Comparison of ENCODE assay signal across 1 cellular context in genomic region chr6:43021270-43022047, GRCh38.
TF ChIP-seq lines count a peak whose summit lies in the region.

Gene RRP36, plus strand, starts transcription at chr6:43021623. Its CDS starts 32 bp downstream, at chr6:43021655.

TF ChIP-seq in HepG2, 621 proteins besides CTCF, POLR2A, EP300 and RAD21 (continued from another document and continues in another):
- peak; percentile 85 for TF ChIP-seq ZHX2 (IDR thresholded peaks at IDR 0.05; ENCODE audit: low read depth)
- TF ChIP-seq ZHX2 (CRISPR knock-in tag; IDR thresholded peaks at IDR 0.05; ENCODE audit: borderline replicate concordance): no peak
- no peak for TF ChIP-seq SETDB1 (CRISPR knock-in tag; IDR thresholded peaks at IDR 0.05; ENCODE audit: borderline replicate concordance)
- peak; percentile 90; the same call in 1 of the 2 replicates for TF ChIP-seq AKAP8 (CRISPR knock-in tag; IDR thresholded peaks at IDR 0.05)
- TF ChIP-seq CHD4 (IDR thresholded peaks at IDR 0.05; ENCODE audit: borderline replicate concordance, low read length): no peak
- peak; percentile 49; the same call in 1 of the 2 replicates for TF ChIP-seq ZSCAN25 (CRISPR knock-in tag; IDR thresholded peaks at IDR 0.05)
- 0 out of 2 replicates have a peak, but pooled peaks have one; percentile 32 for TF ChIP-seq ZZZ3 (CRISPR knock-in tag; IDR thresholded peaks at IDR 0.05; ENCODE audit: borderline replicate concordance)
- TF ChIP-seq DR1 (CRISPR knock-in tag; IDR thresholded peaks at IDR 0.05): peak; percentile 71; the same call in 1 of the 2 replicates
- peak; percentile 95 for TF ChIP-seq RBFOX2 (IDR thresholded peaks at IDR 0.05; ENCODE audit: low read depth, low read length)
- 0 out of 2 replicates have a peak, but pooled peaks have one; percentile 12 for TF ChIP-seq GATAD2A (CRISPR knock-in tag; IDR thresholded peaks at IDR 0.05)
- no peak for TF ChIP-seq ZFP37 (CRISPR knock-in tag; IDR thresholded peaks at IDR 0.05; ENCODE audit: borderline replicate concordance)
- no peak for TF ChIP-seq PAWR (CRISPR knock-in tag; IDR thresholded peaks at IDR 0.05; ENCODE audit: borderline replicate concordance)
- 0 out of 2 replicates have a peak, but pooled peaks have one; percentile 47 for TF ChIP-seq ZSCAN9 (CRISPR knock-in tag; IDR thresholded peaks at IDR 0.05; ENCODE audit: borderline replicate concordance)
- no peak for TF ChIP-seq PHB2 (IDR thresholded peaks at IDR 0.05; ENCODE audit: partially characterized antibody)
- 0 out of 4 replicates have a peak, but pooled peaks of 1 of the 2 experiments have one; percentile 42 for TF ChIP-seq ATF4 (CRISPR knock-in tag; IDR thresholded peaks at IDR 0.05)
- no peak for TF ChIP-seq ZNF136 (CRISPR knock-in tag; IDR thresholded peaks at IDR 0.05; ENCODE audit: low read depth)
- peak; percentile 87; the same call in 1 of the 2 replicates for TF ChIP-seq ZNF44 (CRISPR knock-in tag; IDR thresholded peaks at IDR 0.05)
- TF ChIP-seq YEATS2 (CRISPR knock-in tag; IDR thresholded peaks at IDR 0.05; ENCODE audit: borderline replicate concordance): peak; percentile 79
- no peak; the same call in 1 of the 2 replicates for TF ChIP-seq IRX3 (CRISPR knock-in tag; IDR thresholded peaks at IDR 0.05; ENCODE audit: borderline replicate concordance, low read depth)
- TF ChIP-seq ZBTB49 (CRISPR knock-in tag; IDR thresholded peaks at IDR 0.05; ENCODE audit: borderline replicate concordance): 0 out of 2 replicates have a peak, but pooled peaks have one; percentile 35
- peak; percentile 86 for TF ChIP-seq ZNF574 (CRISPR knock-in tag; IDR thresholded peaks at IDR 0.05)
- TF ChIP-seq ZMYM4 (CRISPR knock-in tag; IDR thresholded peaks at IDR 0.05): peak; percentile 61
- peak; percentile 78 for TF ChIP-seq SP2 (CRISPR knock-in tag; IDR thresholded peaks at IDR 0.05)
- no peak; the same call in 1 of the 2 replicates for TF ChIP-seq DZIP1 (CRISPR knock-in tag; IDR thresholded peaks at IDR 0.05)
- TF ChIP-seq KAT2B (IDR thresholded peaks at IDR 0.05; ENCODE audit: borderline replicate concordance, low read depth, low read length): no peak
- TF ChIP-seq TBX3 (IDR thresholded peaks at IDR 0.05; ENCODE audit: borderline replicate concordance): no peak
- TF ChIP-seq SATB2 (CRISPR knock-in tag; IDR thresholded peaks at IDR 0.05): 0 out of 2 replicates have a peak, but pooled peaks have one; percentile 27
- no peak; the same call in 1 of the 2 replicates for TF ChIP-seq MTA1 (CRISPR knock-in tag; IDR thresholded peaks at IDR 0.05; ENCODE audit: borderline replicate concordance)
- TF ChIP-seq NFATC3 (CRISPR knock-in tag; IDR thresholded peaks at IDR 0.05): peak; percentile 95
- TF ChIP-seq SNAPC5 (CRISPR knock-in tag; IDR thresholded peaks at IDR 0.05; ENCODE audit: borderline replicate concordance): no peak
- TF ChIP-seq HOXA9 (CRISPR knock-in tag; IDR thresholded peaks at IDR 0.05; ENCODE audit: borderline replicate concordance): peak; percentile 54; the same call in 1 of the 2 replicates
- no peak for TF ChIP-seq AFF4 (CRISPR knock-in tag; IDR thresholded peaks at IDR 0.05)
- no peak for TF ChIP-seq LBX2 (CRISPR knock-in tag; IDR thresholded peaks at IDR 0.05; ENCODE audit: borderline replicate concordance)
- TF ChIP-seq FIP1L1 (IDR thresholded peaks at IDR 0.05; ENCODE audit: borderline replicate concordance, insufficient read depth, low read depth, low read length): no peak
- no peak for TF ChIP-seq ZNF564 (CRISPR knock-in tag; IDR thresholded peaks at IDR 0.05)
- TF ChIP-seq ZNF878 (CRISPR knock-in tag; IDR thresholded peaks at IDR 0.05): peak; percentile 44; the same call in 1 of the 2 replicates
- no peak for TF ChIP-seq REXO4 (CRISPR knock-in tag; IDR thresholded peaks at IDR 0.05; ENCODE audit: borderline replicate concordance)
- peak; percentile 76; the same call in 1 of the 2 replicates for TF ChIP-seq ERF (CRISPR knock-in tag; IDR thresholded peaks at IDR 0.05)
- peak; percentile 89; the same call in 1 of the 2 replicates for TF ChIP-seq ZC3H13 (CRISPR knock-in tag; IDR thresholded peaks at IDR 0.05)
